In genomic region chr20:6295477-6296256, GRCh38 we compare ENCODE assay signal across 13 cellular contexts.
"Had no signal": no experiment of that assay in that cellular context is flagged by ENCODE, and none has a peak within 500 bp of the region (broad histone marks: within the 10 kb centered on the region; RNA-seq: fewer than 3 reads in every experiment).

No MANE protein-coding gene starts in this region.

- ATAC-seq: effector memory CD8-positive, alpha-beta T cell had no signal

- H3K27me3 ChIP-seq: ascending aorta, esophagus squamous epithelium, suprapubic skin, transverse colon had no signal

- H3K27me3 Mint-ChIP-seq: activated CD4-positive, alpha-beta memory T cell treated with anti-CD3 and anti-CD28 coated beads for 36 hours; effector memory CD8-positive, alpha-beta T cell had no signal

- H3K4me3 Mint-ChIP-seq: activated CD4-positive, alpha-beta memory T cell treated with anti-CD3 and anti-CD28 coated beads for 36 hours; effector memory CD8-positive, alpha-beta T cell; neural crest cell had no signal

- DNase-seq: activated CD4-positive, alpha-beta memory T cell treated with anti-CD3 and anti-CD28 coated beads for 36 hours; activated naive CD4-positive, alpha-beta T cell treated with Interleukin-2 at 50 U/mL for 16 hours; activated T-cell treated with anti-CD3 and anti-CD28 coated beads, Interleukin-2, amount 50 U/mL, for 1 hour; effector memory CD8-positive, alpha-beta T cell; esophagus squamous epithelium; islet precursor cell; stimulated activated CD4-positive, alpha-beta T cell treated with anti-CD3 and anti-CD28 coated beads, Interleukin-2, amount 100 ng/mL, for 24 hours; stimulated activated naive CD4-positive, alpha-beta T cell treated with Interleukin-2 at 50 U/mL for 16 hours; transverse colon had no signal

- H3K4me1 Mint-ChIP-seq: neural crest cell had no signal

- H3K4me3 ChIP-seq: ascending aorta, esophagus squamous epithelium, suprapubic skin, transverse colon had no signal

- H3K36me3 ChIP-seq: ascending aorta, esophagus squamous epithelium, suprapubic skin, transverse colon had no signal

- H3K27ac Mint-ChIP-seq: activated CD4-positive, alpha-beta memory T cell treated with anti-CD3 and anti-CD28 coated beads for 36 hours; activated T-helper 2 cell treated with anti-CD3 and anti-CD28 coated beads, Interferon-gamma antibody, Interleukin-2, Interleukin-4, amounts not matched to agents 10 μg/mL and 5 μg/mL and 100 μg/mL, durations not matched to agents 14 hours and 24 hours and 36 hours; effector memory CD8-positive, alpha-beta T cell had no signal

- H3K36me3 Mint-ChIP-seq: activated CD4-positive, alpha-beta memory T cell treated with anti-CD3 and anti-CD28 coated beads for 36 hours had no signal

- H3K9me3 Mint-ChIP-seq: activated CD4-positive, alpha-beta memory T cell treated with anti-CD3 and anti-CD28 coated beads for 36 hours; activated T-helper 2 cell treated with anti-CD3 and anti-CD28 coated beads, Interferon-gamma antibody, Interleukin-2, Interleukin-4, amounts not matched to agents 10 μg/mL and 5 μg/mL and 100 μg/mL, durations not matched to agents 14 hours and 24 hours and 36 hours; neural crest cell had no signal
